Comparison of ENCODE assay signal across 15 cellular contexts in the genomic region with DNA sequence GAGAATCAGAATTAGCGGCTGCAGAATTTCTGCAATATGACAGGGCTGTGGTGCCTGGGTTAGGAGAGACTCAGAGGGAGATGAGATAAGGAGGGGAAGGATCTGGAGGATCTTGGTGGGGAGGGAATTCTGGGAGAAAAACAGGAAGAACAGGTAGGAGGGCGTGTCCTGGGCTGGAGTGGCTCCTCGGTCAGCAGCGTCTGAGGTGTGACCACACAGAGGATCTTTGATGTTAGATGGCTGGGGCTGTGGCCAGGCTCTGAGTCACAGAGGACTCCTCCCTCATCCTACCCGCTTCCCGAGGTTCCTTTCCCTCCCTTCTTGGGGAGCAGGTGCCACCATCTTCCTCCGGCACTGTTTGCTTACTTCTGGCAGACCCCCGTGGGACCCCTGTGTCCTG. TPM values are rescaled to one million over a fixed set of nuclear protein-coding genes. Genes with fewer than 3 reads are reported as not detected.
DNase-seq lines count a peak whose midpoint lies in the region; ATAC-seq, FAIRE-seq and TF ChIP-seq lines count a peak whose summit lies in the region.
"Had no signal": no experiment of that assay in that cellular context is flagged by ENCODE, and none has a peak within 500 bp of the region (broad histone marks: within the 10 kb centered on the region; RNA-seq: fewer than 3 reads in every experiment).

No MANE protein-coding gene starts in this region.

- H3K27me3 Mint-ChIP-seq in MCF 10A (ENCODE audit: insufficient read depth, unreplicated experiment): peaks cover 6% of the 10 kb centered on the region

- TF ChIP-seq CTCF in MCF 10A (IDR thresholded peaks at IDR 0.05; ENCODE audit: unreplicated experiment): no peak

- H3K4me1 Mint-ChIP-seq in MCF 10A (ENCODE audit: insufficient read depth, unreplicated experiment): peaks cover 6% of the 10 kb centered on the region
- H3K4me1 Mint-ChIP-seq: CD4-positive, CD25-positive, alpha-beta regulatory T cell had no signal

- intact Hi-C loops in MCF 10A (cut with micrococcal nuclease): no loop called here
- intact Hi-C loops in left colon (cut with DNase I, micrococcal nuclease): no loop called here

- no peak overlapping the region for H3K4me3 Mint-ChIP-seq in MCF 10A (ENCODE audit: unreplicated experiment)
- H3K4me3 Mint-ChIP-seq: activated CD4-positive, alpha-beta memory T cell treated with anti-CD3 and anti-CD28 coated beads for 36 hours; CD4-positive, CD25-positive, alpha-beta regulatory T cell; central memory CD8-positive, alpha-beta T cell had no signal

- no peaks in the 10 kb centered on the region for H3K9me3 Mint-ChIP-seq in MCF 10A (ENCODE audit: unreplicated experiment)
- H3K9me3 Mint-ChIP-seq: activated CD4-positive, alpha-beta memory T cell treated with anti-CD3 and anti-CD28 coated beads for 36 hours; CD4-positive, CD25-positive, alpha-beta regulatory T cell; central memory CD8-positive, alpha-beta T cell had no signal

- H3K36me3 Mint-ChIP-seq in MCF 10A (ENCODE audit: insufficient read depth, unreplicated experiment): no peaks in the 10 kb centered on the region
- H3K36me3 Mint-ChIP-seq: activated CD4-positive, alpha-beta memory T cell treated with anti-CD3 and anti-CD28 coated beads for 36 hours; CD4-positive, CD25-positive, alpha-beta regulatory T cell had no signal

- CTCF ChIA-PET in MCF 10A (lab: Yijun Ruan, JAX): no interaction called here

- POLR2A ChIA-PET in MCF 10A (lab: Yijun Ruan, JAX): no interaction called here

- BruUV-seq in MCF 10A (replicated peaks; lab: Mats Ljungman, UMichigan): no TSS peak

- DNase-seq in NCI-H748 (lab: John Stamatoyannopoulos, UW; ENCODE audit: unreplicated experiment) (peak; percentile 32), NCI-H748 treated with DMSO at 0.1 percent for 48 hours (lab: John Stamatoyannopoulos, UW) (no peak), MCF 10A (ENCODE audit: unreplicated experiment) (peak; percentile 9), left colon (no peak), urothelium cell line (ENCODE audit: low spot score) (peak; percentile 78), DMS 273 treated with DMSO at 0.1 percent for 48 hours (lab: John Stamatoyannopoulos, UW) (no peak)
- DNase-seq in stimulated activated naive CD4-positive, alpha-beta T cell treated with Interleukin-2 at 50 U/mL for 16 hours (lab: John Stamatoyannopoulos, UW): no peak
- DNase-seq: 8988T; activated CD4-positive, alpha-beta memory T cell treated with anti-CD3 and anti-CD28 coated beads for 36 hours; CD4-positive, CD25-positive, alpha-beta regulatory T cell; NCI-H1092 had no signal

- no peak for FAIRE-seq in urothelium cell line (lab: Jason Lieb, UNC)

- ATAC-seq in left colon (peak; percentile 55), HG02763 (IDR thresholded peaks at IDR 0.05; ENCODE audit: unreplicated experiment) (no peak)
- ATAC-seq: SK-N-SH treated with all-trans-retinoic acid at 6 μM for 48 hours had no signal

- H3K27ac Mint-ChIP-seq in MCF 10A (ENCODE audit: low read depth, unreplicated experiment): no peak overlapping the region
- H3K27ac Mint-ChIP-seq: activated CD4-positive, alpha-beta memory T cell treated with anti-CD3 and anti-CD28 coated beads for 36 hours; CD4-positive, CD25-positive, alpha-beta regulatory T cell had no signal

RNA-seq across cellular contexts. Expression of gene KLK6, which starts 6.4 kb away (rescaled TPM):
- not detected in 2 replicates for total RNA-seq in MCF 10A (2022)
- not detected for total RNA-seq in left colon
- total RNA-seq: activated CD4-positive, alpha-beta memory T cell treated with anti-CD3 and anti-CD28 coated beads for 36 hours; CD4-positive, CD25-positive, alpha-beta regulatory T cell; pulmonary artery endothelial cell had no signal

RNA-seq across cellular contexts. Expression of gene KLK7, which starts 8.0 kb away (rescaled TPM):
- total RNA-seq in MCF 10A (2022) (not detected in 2 replicates), left colon (not detected)
- total RNA-seq: activated CD4-positive, alpha-beta memory T cell treated with anti-CD3 and anti-CD28 coated beads for 36 hours; CD4-positive, CD25-positive, alpha-beta regulatory T cell; pulmonary artery endothelial cell had no signal

RNA-seq across cellular contexts. Expression of gene KLK5, which starts 22.9 kb away (rescaled TPM):
- total RNA-seq in MCF 10A (2022) (0.19 TPM in 1 of 2 replicates, not detected in the other), left colon (not detected)
- total RNA-seq: activated CD4-positive, alpha-beta memory T cell treated with anti-CD3 and anti-CD28 coated beads for 36 hours; CD4-positive, CD25-positive, alpha-beta regulatory T cell; pulmonary artery endothelial cell had no signal

RNA-seq across cellular contexts. Expression of gene KLK8, which starts 25.6 kb away (rescaled TPM):
- not detected in 2 replicates for total RNA-seq in MCF 10A (2022)
- total RNA-seq in left colon: not detected
- total RNA-seq: activated CD4-positive, alpha-beta memory T cell treated with anti-CD3 and anti-CD28 coated beads for 36 hours; CD4-positive, CD25-positive, alpha-beta regulatory T cell; pulmonary artery endothelial cell had no signal

RNA-seq across cellular contexts. Expression of gene KLK10, which starts 43.7 kb away (rescaled TPM):
- not detected in 2 replicates for total RNA-seq in MCF 10A (2022)
- total RNA-seq in left colon: under 1 TPM; 0.37 to 0.70 TPM
- total RNA-seq: activated CD4-positive, alpha-beta memory T cell treated with anti-CD3 and anti-CD28 coated beads for 36 hours; CD4-positive, CD25-positive, alpha-beta regulatory T cell; pulmonary artery endothelial cell had no signal

Comparison
In these comparisons a context has a peak if more than half of its experiments do, and no peak if none do; other contexts are left out.
1. DNase-seq: peak in NCI-H748 (single experiment), MCF 10A (single experiment) and urothelium cell line (single experiment); none in NCI-H748 treated with DMSO at 0.1 percent for 48 hours (single experiment), left colon (0 of 2), DMS 273 treated with DMSO at 0.1 percent for 48 hours (single experiment) and stimulated activated naive CD4-positive, alpha-beta T cell treated with Interleukin-2 at 50 U/mL for 16 hours (single experiment).